In the genomic region with DNA sequence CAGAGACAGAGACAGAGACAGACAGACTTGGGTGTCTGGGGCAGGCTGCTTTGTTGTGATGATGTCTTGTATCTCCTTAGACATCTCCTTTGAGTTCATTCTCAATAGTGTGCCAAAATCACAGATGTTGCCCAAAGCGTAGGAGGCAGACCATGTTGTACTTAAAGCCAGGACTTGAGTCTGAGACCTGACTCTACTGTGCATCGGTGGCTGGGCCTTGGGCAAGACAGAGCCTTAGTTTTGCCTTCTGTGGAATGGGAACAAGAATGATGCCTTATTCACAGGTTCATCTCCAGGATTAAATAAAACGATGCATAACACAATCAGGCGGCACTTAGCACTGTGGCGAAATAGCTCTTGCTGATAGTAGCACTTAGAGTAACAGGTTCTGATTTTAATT, we compare ENCODE assay signal across 33 cellular contexts.
"Had no signal": no experiment of that assay in that cellular context is flagged by ENCODE, and none has a peak within 500 bp of the region (broad histone marks: within the 10 kb centered on the region; RNA-seq: fewer than 3 reads in every experiment).

No MANE protein-coding gene starts in this region.

- H3K4me1 ChIP-seq: ascending aorta had no signal

- DNase-seq: activated CD4-positive, alpha-beta memory T cell treated with anti-CD3 and anti-CD28 coated beads, Interleukin-2, amount 10 ng/mL, durations not matched to agents 7 days and 5 days; activated CD4-positive, alpha-beta T cell treated with anti-CD3 and anti-CD28 coated beads for 1 hour; activated CD4-positive, alpha-beta T cell treated with anti-CD3 and anti-CD28 coated beads for 36 hours; activated CD4-positive, alpha-beta T cell treated with anti-CD3 and anti-CD28 coated beads for 48 hours; activated CD4-positive, alpha-beta T cell treated with anti-CD3 and anti-CD28 coated beads, Interleukin-2, amount 10 ng/mL, durations not matched to agents 7 days and 5 days; activated CD4-positive, alpha-beta T cell treated with anti-CD3 and anti-CD28 coated beads, Interleukin-2, amount 50 U/mL, for 48 hours; activated CD4-positive, CD25-positive, alpha-beta regulatory T cell; activated CD8-positive, alpha-beta memory T cell treated with anti-CD3 and anti-CD28 coated beads for 24 hours; activated CD8-positive, alpha-beta memory T cell treated with anti-CD3 and anti-CD28 coated beads, Interleukin-2, amount 10 ng/mL, durations not matched to agents 7 days and 5 days; activated CD8-positive, alpha-beta memory T cell treated with anti-CD3 and anti-CD28 coated beads, Interleukin-2, amount 50 U/mL, for 48 hours; activated CD8-positive, alpha-beta T cell treated with anti-CD3 and anti-CD28 coated beads, Interleukin-2, amount 10 ng/mL, durations not matched to agents 7 days and 5 days; activated effector memory CD4-positive, alpha-beta T cell treated with Interleukin-2 at 50 U/mL for 16 hours; activated gamma-delta T cell; activated naive CD4-positive, alpha-beta T cell treated with anti-CD3 and anti-CD28 coated beads, Interleukin-2, amount 10 ng/mL, durations not matched to agents 7 days and 5 days; activated naive CD4-positive, alpha-beta T cell treated with Interleukin-2 at 50 U/mL for 16 hours; activated naive CD8-positive, alpha-beta T cell treated with anti-CD3 and anti-CD28 coated beads, Interleukin-2, amount 10 ng/mL, durations not matched to agents 7 days and 5 days; activated naive CD8-positive, alpha-beta T cell treated with anti-CD3 and anti-CD28 coated beads, Interleukin-2, amount 50 U/mL, for 24 hours; activated T-cell treated with anti-CD3 and anti-CD28 coated beads, Interleukin-2, amount 50 U/mL, for 24 hours; activated T-cell treated with anti-CD3 and anti-CD28 coated beads, Interleukin-2, amount 50 U/mL, for 48 hours; amygdala; anterior cingulate cortex; caudate nucleus; cerebellar nuclear complex; T-helper 1 cell; T-helper 2 cell; T-helper 9 cell had no signal

- H3K4me3 ChIP-seq: ascending aorta, cardiac muscle cell had no signal

- H3K27ac ChIP-seq: ascending aorta, cardiac muscle cell, VCaP had no signal

- FAIRE-seq: bronchial epithelial cell, TTC549 had no signal

- ATAC-seq: activated CD4-positive, alpha-beta T cell treated with anti-CD3 and anti-CD28 coated beads for 36 hours; activated CD4-positive, CD25-positive, alpha-beta regulatory T cell treated with anti-CD3 and anti-CD28 coated beads, Interleukin-2, amount 50 U/mL, for 24 hours; activated CD8-positive, alpha-beta memory T cell treated with anti-CD3 and anti-CD28 coated beads, Interleukin-2, amount 10 ng/mL, durations not matched to agents 7 days and 5 days; activated CD8-positive, alpha-beta T cell treated with anti-CD3 and anti-CD28 coated beads, Interleukin-2, amount 10 ng/mL, durations not matched to agents 7 days and 5 days; WTC11 had no signal

- H3K27me3 ChIP-seq: ascending aorta, cardiac muscle cell had no signal

- H3K36me3 ChIP-seq: ascending aorta, cardiac muscle cell had no signal
